13 cellular contexts compared by ENCODE assay signal in genomic region chr2:159946326-159946992, GRCh38. TPM values are rescaled to one million over a fixed set of nuclear protein-coding genes. Genes with fewer than 3 reads are reported as not detected.
DNase-seq lines count a peak whose midpoint lies in the region; ATAC-seq and TF ChIP-seq lines count a peak whose summit lies in the region.
"Had no signal": no experiment of that assay in that cellular context is flagged by ENCODE, and none has a peak within 500 bp of the region (broad histone marks: within the 10 kb centered on the region; RNA-seq: fewer than 3 reads in every experiment).

No MANE protein-coding gene starts in this region.

- in situ Hi-C loops in astrocyte of the cerebellum (cut with HindIII; ENCODE audit: low sequenced_read_pairs): no loop called here

- no peaks in the 10 kb centered on the region for H3K9me3 Mint-ChIP-seq in CD4-positive, alpha-beta memory T cell
- H3K9me3 Mint-ChIP-seq: activated naive CD4-positive, alpha-beta T cell treated with anti-CD3 and anti-CD28 coated beads, Interleukin-2, amount 10 ng/mL, durations not matched to agents 7 days and 5 days had no signal

- CTCF ChIA-PET in CD4-positive, alpha-beta memory T cell (lab: Charles Lee; ENCODE audit: partially characterized antibody): no interaction called here

- H3K4me3 ChIP-seq in left ventricle myocardium inferior: no peak overlapping the region
- no peak overlapping the region for H3K4me3 ChIP-seq in astrocyte of the cerebellum (ENCODE audit: low read depth, low read length)
- no peak overlapping the region for H3K4me3 ChIP-seq in upper lobe of right lung
- H3K4me3 ChIP-seq in CD4-positive, alpha-beta memory T cell (ENCODE audit: low read length in 2 of 2): no peak overlapping the region
- H3K4me3 ChIP-seq: spleen had no signal

- no peak overlapping the region for H3K4me3 Mint-ChIP-seq in CD4-positive, alpha-beta memory T cell
- H3K4me3 Mint-ChIP-seq: activated CD4-positive, alpha-beta T cell treated with anti-CD3 and anti-CD28 coated beads for 36 hours; activated naive CD4-positive, alpha-beta T cell treated with anti-CD3 and anti-CD28 coated beads, Interleukin-2, amount 10 ng/mL, durations not matched to agents 7 days and 5 days had no signal

- TF ChIP-seq CTCF in left ventricle myocardium inferior (IDR thresholded peaks at IDR 0.05; ENCODE audit: borderline replicate concordance): no peak
- TF ChIP-seq CTCF in astrocyte of the cerebellum (IDR thresholded peaks at IDR 0.05; ENCODE audit: low read depth, low read length, missing control alignments): no peak
- TF ChIP-seq CTCF in upper lobe of right lung (IDR thresholded peaks at IDR 0.05): no peak
- TF ChIP-seq CTCF in GM20000 (IDR thresholded peaks at IDR 0.05; ENCODE audit: extremely low read depth, missing control alignments): no peak

- H3K4me1 Mint-ChIP-seq in CD4-positive, alpha-beta memory T cell: no peaks in the 10 kb centered on the region
- H3K4me1 Mint-ChIP-seq: activated CD4-positive, alpha-beta T cell treated with anti-CD3 and anti-CD28 coated beads for 36 hours; activated naive CD4-positive, alpha-beta T cell treated with anti-CD3 and anti-CD28 coated beads, Interleukin-2, amount 10 ng/mL, durations not matched to agents 7 days and 5 days had no signal

- H3K27ac Mint-ChIP-seq in CD4-positive, alpha-beta memory T cell: no peak overlapping the region
- H3K27ac Mint-ChIP-seq: activated CD4-positive, alpha-beta T cell treated with anti-CD3 and anti-CD28 coated beads for 36 hours; activated naive CD4-positive, alpha-beta T cell treated with anti-CD3 and anti-CD28 coated beads, Interleukin-2, amount 10 ng/mL, durations not matched to agents 7 days and 5 days had no signal

- peaks cover 10 to 11% of the 10 kb centered on the region in 2 donors for H3K27me3 Mint-ChIP-seq in CD4-positive, alpha-beta memory T cell
- H3K27me3 Mint-ChIP-seq: activated naive CD4-positive, alpha-beta T cell treated with anti-CD3 and anti-CD28 coated beads, Interleukin-2, amount 10 ng/mL, durations not matched to agents 7 days and 5 days had no signal

- no peaks in the 10 kb centered on the region for H3K36me3 Mint-ChIP-seq in CD4-positive, alpha-beta memory T cell
- H3K36me3 Mint-ChIP-seq: activated naive CD4-positive, alpha-beta T cell treated with anti-CD3 and anti-CD28 coated beads, Interleukin-2, amount 10 ng/mL, durations not matched to agents 7 days and 5 days had no signal

- H3K27ac ChIP-seq in left ventricle myocardium inferior (replicated peaks) (peak overlapping the region; percentile 78), upper lobe of right lung (peak overlapping the region; percentile 58)
- no peak overlapping the region for H3K27ac ChIP-seq in CD4-positive, alpha-beta memory T cell (ENCODE audit: low read depth, low read length)
- H3K27ac ChIP-seq: foreskin keratinocyte had no signal

- no peak for ATAC-seq in Right ventricle myocardium inferior
- no peak for ATAC-seq in upper lobe of right lung
- no peak for ATAC-seq in HG03045 (IDR thresholded peaks at IDR 0.05; ENCODE audit: unreplicated experiment)
- ATAC-seq: activated CD4-positive, alpha-beta T cell treated with anti-CD3 and anti-CD28 coated beads for 36 hours; foreskin keratinocyte had no signal

- no peaks in the 10 kb centered on the region for H3K9me3 ChIP-seq in left ventricle myocardium inferior (replicated peaks)
- no peaks in the 10 kb centered on the region for H3K9me3 ChIP-seq in upper lobe of right lung
- H3K9me3 ChIP-seq in CD4-positive, alpha-beta memory T cell (ENCODE audit: control insufficient read depth in 1 of 2, low read length in 2 of 2): no peaks in the 10 kb centered on the region
- H3K9me3 ChIP-seq: spleen had no signal

- DNase-seq in left ventricle myocardium inferior (no peak), Right ventricle myocardium inferior (ENCODE audit: missing footprints) (no peak), astrocyte of the cerebellum (ENCODE audit: low read depth) (peak; percentile 61), glomerular endothelial cell (ENCODE audit: extremely low read depth, low read depth, low spot score) (peak; percentile 72), upper lobe of right lung (no peak), GM20000 (ENCODE audit: low spot score) (no peak)
- no peak for DNase-seq in CD4-positive, alpha-beta memory T cell
- DNase-seq: activated CD4-positive, alpha-beta T cell treated with anti-CD3 and anti-CD28 coated beads for 36 hours; activated naive CD4-positive, alpha-beta T cell treated with anti-CD3 and anti-CD28 coated beads, Interleukin-2, amount 10 ng/mL, durations not matched to agents 7 days and 5 days; foreskin keratinocyte; spleen had no signal

- POLR2A ChIA-PET in CD4-positive, alpha-beta memory T cell (lab: Charles Lee; ENCODE audit: partially characterized antibody): no interaction called here

- H3K4me1 ChIP-seq in left ventricle myocardium inferior (peaks cover 29% of the 10 kb centered on the region), upper lobe of right lung (no peaks in the 10 kb centered on the region)
- H3K4me1 ChIP-seq in CD4-positive, alpha-beta memory T cell (ENCODE audit: insufficient read depth, low read length): no peaks in the 10 kb centered on the region
- H3K4me1 ChIP-seq: foreskin keratinocyte, spleen had no signal

- H3K27me3 ChIP-seq in left ventricle myocardium inferior (ENCODE audit: low read depth) (no peaks in the 10 kb centered on the region), upper lobe of right lung (no peaks in the 10 kb centered on the region)
- no peaks in the 10 kb centered on the region for H3K27me3 ChIP-seq in CD4-positive, alpha-beta memory T cell (ENCODE audit: insufficient read depth, low read length)
- H3K27me3 ChIP-seq: foreskin keratinocyte, spleen had no signal

- intact Hi-C loops in left ventricle myocardium inferior (cut with micrococcal nuclease) (no loop called here), Right ventricle myocardium inferior (cut with DNase I) (loop anchor here (10.0 kb wide), 1 partner anchor 232 kb away; the partner anchor contains the start of gene MARCHF7), upper lobe of right lung (cut with DNase I) (no loop called here)
- intact Hi-C loops in CD4-positive, alpha-beta memory T cell (cut with micrococcal nuclease): no loop called here

- H3K36me3 ChIP-seq in left ventricle myocardium inferior (no peaks in the 10 kb centered on the region), upper lobe of right lung (no peaks in the 10 kb centered on the region)
- no peaks in the 10 kb centered on the region for H3K36me3 ChIP-seq in CD4-positive, alpha-beta memory T cell (ENCODE audit: insufficient read depth, low read length)
- H3K36me3 ChIP-seq: spleen had no signal

RNA-seq across cellular contexts. Expression of gene LY75, which starts 41.9 kb away (rescaled TPM):
- 0.63 TPM for total RNA-seq in left ventricle myocardium inferior
- 0.57 TPM for total RNA-seq in Right ventricle myocardium inferior
- total RNA-seq in glomerular endothelial cell: 11.2 and 14.7 TPM in 2 replicates
- total RNA-seq in upper lobe of right lung: 9.4 TPM
- total RNA-seq in CD4-positive, alpha-beta memory T cell: 10 to 100 TPM; 39.6 to 40.9 TPM
- polyA plus RNA-seq in CD4-positive, alpha-beta memory T cell: 10 to 100 TPM; 43.8 to 56.9 TPM
- total RNA-seq: NCI-H460 had no signal

Comparison
In these comparisons a context has a peak if more than half of its experiments do, and no peak if none do; other contexts are left out.
1. DNase-seq: peak in astrocyte of the cerebellum (single experiment) and glomerular endothelial cell (single experiment); none in left ventricle myocardium inferior (single experiment), Right ventricle myocardium inferior (single experiment), upper lobe of right lung (single experiment), GM20000 (single experiment) and CD4-positive, alpha-beta memory T cell (0 of 5).